Comparison of ENCODE assay signal across 8 cellular contexts in the genomic region with DNA sequence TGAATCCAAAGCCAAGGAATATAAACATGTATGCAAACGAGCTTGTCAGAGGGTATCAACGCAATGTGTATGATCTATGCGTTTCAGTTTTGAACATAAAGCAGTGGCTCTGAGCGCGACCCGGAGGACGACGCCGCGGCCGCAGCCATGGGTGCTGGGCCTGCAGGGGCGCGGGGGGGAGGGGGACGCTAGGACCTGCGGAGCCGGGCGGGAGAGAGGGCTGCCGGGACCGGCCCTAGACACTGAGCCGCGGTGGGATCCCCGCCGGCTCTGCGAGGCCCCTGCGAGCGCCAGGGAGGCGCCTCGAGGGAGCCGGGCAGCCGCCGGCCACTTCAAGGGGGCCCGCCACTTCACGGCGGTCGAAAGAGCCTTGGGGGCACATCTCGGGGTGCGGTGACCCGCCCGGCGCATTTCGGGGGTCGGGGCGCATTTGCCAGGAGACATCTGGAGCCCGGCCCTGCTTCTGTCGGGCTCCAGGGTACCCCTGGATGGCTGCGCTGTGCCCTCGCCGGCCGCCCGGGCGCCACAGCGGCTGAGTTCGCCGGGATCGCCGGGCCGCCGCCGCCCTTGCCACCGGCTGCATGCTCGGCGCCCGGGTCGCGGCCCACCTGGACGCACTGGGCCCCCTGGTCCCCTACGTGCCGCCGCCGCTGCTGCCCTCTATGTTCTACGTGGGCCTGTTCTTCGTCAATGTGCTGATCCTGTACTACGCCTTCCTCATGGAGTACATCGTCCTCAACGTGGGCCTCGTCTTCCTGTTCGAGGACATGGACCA.
A peak's percentile ranks its signal among the peaks of the same experiment; 100 is the strongest.
DNase-seq lines count a peak whose midpoint lies in the region; ATAC-seq, FAIRE-seq and TF ChIP-seq lines count a peak whose summit lies in the region.
"Not testable (repeated sequence)": the region's sequence is repeated elsewhere in the genome, so short reads cannot be mapped to it uniquely, and the experiment has no call there.

No MANE protein-coding gene starts in this region.

- H3K27me3 ChIP-seq in small intestine (ENCODE audit: control insufficient read depth in 2 of 2, insufficient read depth in 2 of 2, low read length in 2 of 2); aorta (ENCODE audit: control insufficient read depth in 1 of 2, insufficient read depth in 2 of 2, low read length in 1 of 2): not testable (repeated sequence)

- not testable (repeated sequence) for H3K4me3 Mint-ChIP-seq in activated T-cell treated with anti-CD3 and anti-CD28 coated beads, Interleukin-2, amount 50 U/mL, for 24 hours

- H3K36me3 ChIP-seq in mucosa of descending colon (ENCODE audit: low read depth); small intestine (ENCODE audit: control insufficient read depth in 2 of 2, insufficient read depth in 2 of 2, low read length in 2 of 2); aorta (ENCODE audit: control insufficient read depth in 1 of 2, insufficient read depth in 2 of 2, low read length in 1 of 2): not testable (repeated sequence)

- 2 to 16% (median 4%) methylated on average over 25 to 65 of the region's 77 CpGs for WGBS in small intestine, 3 donors
- WGBS in aorta, 2 donors, result 2 to 3% methylated on average over 38 to 65 of the region's 77 CpGs

- intact Hi-C loops in left ventricle myocardium superior (cut with micrococcal nuclease); mucosa of descending colon (cut with DNase I, micrococcal nuclease); aorta (cut with DNase I): not testable (repeated sequence)

- peak overlapping the region; percentile 67 for H3K4me3 ChIP-seq in coronary artery
- not testable (repeated sequence) for H3K4me3 ChIP-seq in mucosa of descending colon
- peak overlapping the region; percentile 15 to 23 for H3K4me3 ChIP-seq in small intestine (ENCODE audit: low read depth in 1 of 2, low read length in 2 of 2)
- peak overlapping the region in 1 of 2 donors; percentile 40 for H3K4me3 ChIP-seq in aorta (ENCODE audit: low read length in 2 of 2)

- H3K36me3 Mint-ChIP-seq in activated T-cell treated with anti-CD3 and anti-CD28 coated beads, Interleukin-2, amount 50 U/mL, for 24 hours (ENCODE audit: low read depth), result not testable (repeated sequence)

- H3K9me3 Mint-ChIP-seq in activated T-cell treated with anti-CD3 and anti-CD28 coated beads, Interleukin-2, amount 50 U/mL, for 24 hours, result not testable (repeated sequence)

- not testable (repeated sequence) for H3K4me1 ChIP-seq in mucosa of descending colon (ENCODE audit: low read depth); small intestine (ENCODE audit: control insufficient read depth in 2 of 2, insufficient read depth in 1 of 2, low read depth in 1 of 2, low read length in 1 of 2); aorta (ENCODE audit: control insufficient read depth in 1 of 2, insufficient read depth in 2 of 2, low read length in 2 of 2)

- H3K27ac Mint-ChIP-seq in activated T-cell treated with anti-CD3 and anti-CD28 coated beads, Interleukin-2, amount 50 U/mL, for 24 hours, result not testable (repeated sequence)

- not testable (repeated sequence) for H3K9me3 ChIP-seq in mucosa of descending colon; small intestine (ENCODE audit: control insufficient read depth, low read depth); aorta (ENCODE audit: control insufficient read depth, low read length)

- ATAC-seq in left ventricle myocardium superior (peak; percentile 84), mucosa of descending colon (peak; percentile 43), aorta (ENCODE audit: low FRiP score) (peak; percentile 80)

- not testable (repeated sequence) for H3K4me1 Mint-ChIP-seq in activated T-cell treated with anti-CD3 and anti-CD28 coated beads, Interleukin-2, amount 50 U/mL, for 24 hours (ENCODE audit: low read depth)

- peak; percentile 2 for DNase-seq in EH (ENCODE audit: low read depth)
- peak; percentile 4 for DNase-seq in NCI-H1092 treated with DMSO at 0.1 percent for 48 hours (lab: John Stamatoyannopoulos, UW)
- peak; percentile 41 for DNase-seq in activated T-cell treated with anti-CD3 and anti-CD28 coated beads, Interleukin-2, amount 50 U/mL, for 24 hours
- not testable (repeated sequence) for DNase-seq in coronary artery (ENCODE audit: low spot score); mucosa of descending colon; small intestine; aorta
- DNase-seq in left ventricle myocardium superior, result peak; percentile 43

- TF ChIP-seq CTCF in coronary artery (IDR thresholded peaks at IDR 0.05); mucosa of descending colon (IDR thresholded peaks at IDR 0.05): not testable (repeated sequence)

- not testable (repeated sequence) for FAIRE-seq in small intestine (lab: Jason Lieb, UNC)

- H3K27me3 Mint-ChIP-seq in activated T-cell treated with anti-CD3 and anti-CD28 coated beads, Interleukin-2, amount 50 U/mL, for 24 hours, result peaks cover 42% of the 10 kb centered on the region

- H3K27ac ChIP-seq in coronary artery; small intestine (ENCODE audit: low read depth in 1 of 2, low read length in 1 of 2); aorta (ENCODE audit: low read depth in 1 of 2, low read length in 2 of 2): not testable (repeated sequence)
